8 cellular contexts compared by ENCODE assay signal in genomic region chr6:71289039-71289801, GRCh38. TPM values are rescaled to one million over a fixed set of nuclear protein-coding genes. Genes with fewer than 3 reads are reported as not detected.
A peak's percentile ranks its signal among the peaks of the same experiment; 100 is the strongest.
DNase-seq lines count a peak whose midpoint lies in the region; ATAC-seq lines count a peak whose summit lies in the region.

No MANE protein-coding gene starts in this region.

- POLR2A ChIA-PET in naive thymus-derived CD4-positive, alpha-beta T cell (lab: Charles Lee), result interaction anchor here (0.9 to 1.2 kb wide), 3 partner anchors 11 to 622 kb away, joined by 3 read pairs; partner anchors contain the start of gene SMAP1

- H3K4me1 ChIP-seq in GM23248 (ENCODE audit: insufficient read depth), result peaks cover 32% of the 10 kb centered on the region
- peaks cover 5 to 26% of the 10 kb centered on the region in 2 donors for H3K4me1 ChIP-seq in naive thymus-derived CD4-positive, alpha-beta T cell (ENCODE audit: control insufficient read depth in 2 of 2, insufficient read depth in 2 of 2, low read length in 2 of 2)

- H3K27me3 Mint-ChIP-seq in naive thymus-derived CD4-positive, alpha-beta T cell, result peaks cover 0 to 24% (median 0%) of the 10 kb centered on the region in 5 donors

- H3K4me1 Mint-ChIP-seq in naive thymus-derived CD4-positive, alpha-beta T cell, result peaks cover 29 to 43% (median 35%) of the 10 kb centered on the region in 7 donors

- H4K20me1 ChIP-seq in GM23248 (ENCODE audit: insufficient read depth), result no peaks in the 10 kb centered on the region

- peak overlapping the region; percentile 62 to 88 (median 83) for H3K4me3 Mint-ChIP-seq in naive thymus-derived CD4-positive, alpha-beta T cell

- peaks cover 17% of the 10 kb centered on the region for H3F3A ChIP-seq in GM23248 (ENCODE audit: insufficient read depth)

- peak overlapping the region; percentile 83 for H3K4me3 ChIP-seq in GM23248
- H3K4me3 ChIP-seq in naive thymus-derived CD4-positive, alpha-beta T cell (ENCODE audit: low read length), result peak overlapping the region; percentile 41

- CTCF ChIA-PET in naive thymus-derived CD4-positive, alpha-beta T cell (lab: Charles Lee), result interaction anchor here (1.4 kb wide), 1 partner anchor 62 kb away, joined by 3 read pairs; no protein-coding TSS in a partner anchor

- H3K79me2 ChIP-seq in GM23248 (ENCODE audit: insufficient read depth), result peaks cover 42% of the 10 kb centered on the region

- H3K27ac Mint-ChIP-seq in naive thymus-derived CD4-positive, alpha-beta T cell, result peak overlapping the region in 5 of 9 donors; percentile 15 to 81 (median 63)

- no peak overlapping the region for H3K27ac ChIP-seq in GM23248
- no peak overlapping the region for H3K27ac ChIP-seq in naive thymus-derived CD4-positive, alpha-beta T cell (ENCODE audit: low read depth, low read length)

- no peaks in the 10 kb centered on the region for H3K9me3 ChIP-seq in GM23248 (ENCODE audit: low read depth)
- H3K9me3 ChIP-seq in naive thymus-derived CD4-positive, alpha-beta T cell (ENCODE audit: control insufficient read depth in 2 of 3, low read length in 3 of 3), result no peaks in the 10 kb centered on the region

- peak overlapping the region; percentile 73 for H2AFZ ChIP-seq in GM23248

- WGBS in GM23248 (ENCODE audit: low coverage in 1 of 2, low lambda C conversion rate in 2 of 2, missing lambda C conversion rate in 2 of 2), 2 experiments, result 2 to 4% methylated on average over 38 to 42 of the region's 57 CpGs

- H3K9me3 Mint-ChIP-seq in naive thymus-derived CD4-positive, alpha-beta T cell, result no peaks in the 10 kb centered on the region

- peaks cover 7 to 10% (median 9%) of the 10 kb centered on the region in 5 donors for H3K36me3 Mint-ChIP-seq in naive thymus-derived CD4-positive, alpha-beta T cell

- H3K27me3 ChIP-seq in GM23248 (replicated peaks; ENCODE audit: insufficient read depth), result no peaks in the 10 kb centered on the region
- no peaks in the 10 kb centered on the region for H3K27me3 ChIP-seq in naive thymus-derived CD4-positive, alpha-beta T cell (ENCODE audit: control insufficient read depth in 2 of 2, insufficient read depth in 2 of 2, low read length in 2 of 2)

- DNase-seq in DMS 273 (lab: John Stamatoyannopoulos, UW; ENCODE audit: unreplicated experiment), result peak; percentile 56
- DNase-seq in DMS 273 treated with DMSO at 0.1 percent for 48 hours (lab: John Stamatoyannopoulos, UW), result no peak
- peak; percentile 47 for DNase-seq in GM23248
- peak; percentile 15 for DNase-seq in LHCN-M2 (ENCODE audit: low read depth)
- peak; percentile 25 for DNase-seq in activated CD8-positive, alpha-beta memory T cell treated with anti-CD3 and anti-CD28 coated beads, Interleukin-2, amount 50 U/mL, for 4 hours
- DNase-seq in naive thymus-derived CD4-positive, alpha-beta T cell, result peak; percentile 5 to 44 (median 28)
- no peak for DNase-seq in COR-L47 (lab: John Stamatoyannopoulos, UW)

- in situ Hi-C loops in GM23248 (cut with MboI), result no loop called here

- peak overlapping the region; percentile 78 for H3K9ac ChIP-seq in GM23248

- no peaks in the 10 kb centered on the region for H3K36me3 ChIP-seq in GM23248 (ENCODE audit: low read depth)
- peaks cover 0 to 3% (median 0%) of the 10 kb centered on the region in 3 experiments for H3K36me3 ChIP-seq in naive thymus-derived CD4-positive, alpha-beta T cell (ENCODE audit: control insufficient read depth in 2 of 3, insufficient read depth in 3 of 3, low read length in 3 of 3)

- no peaks in the 10 kb centered on the region for H3K9me2 ChIP-seq in GM23248 (ENCODE audit: insufficient read depth)

- peak overlapping the region; percentile 90 for H3K4me2 ChIP-seq in GM23248 (ENCODE audit: unreplicated experiment)

- peak; percentile 2 for ATAC-seq in esophagus mucosa
- peak; percentile 21 for ATAC-seq in naive thymus-derived CD4-positive, alpha-beta T cell

- intact Hi-C loops in naive thymus-derived CD4-positive, alpha-beta T cell (cut with micrococcal nuclease), result loop anchor here (2.0 to 5.0 kb wide), 6 partner anchors 60 to 1492 kb away; partner anchors contain the start of genes FAM135A (in 2 of the 2), KCNQ5 (in 1 of the 2) and LMBRD1 (in 1 of the 2)

RNA-seq across cellular contexts. Expression of gene OGFRL1, which starts 0.6 kb away (rescaled TPM):
- total RNA-seq in GM23248 (2014; rRNA removed; shearing (Covaris generic)), result 19.9 and 22.5 TPM in 2 replicates
- 7.4 and 8.5 TPM in 2 replicates for polyA plus RNA-seq in GM23248 (2016; fragmentation: Nextera tagmentation; extraction: Ambion mirVana)
- total RNA-seq in LHCN-M2 (2014; rRNA removed) (30.7 and 35.3 TPM in 2 replicates), esophagus mucosa (19.0 TPM)
- 12.0 TPM for polyA plus RNA-seq in LHCN-M2 (2012)
- total RNA-seq in naive thymus-derived CD4-positive, alpha-beta T cell, result 10 to 100 TPM in 2 of 5 experiments, 1 to 10 TPM in 3; 4.3 to 30.4 (median 4.7) TPM
- 1 to 10 TPM in 1 of 2 donors, under 1 TPM in 1; 0.89 to 1.1 TPM for polyA plus RNA-seq in naive thymus-derived CD4-positive, alpha-beta T cell

Comparison
In these comparisons a context has a peak if more than half of its experiments do, and no peak if none do; other contexts are left out.
1. DNase-seq: peak in DMS 273 (single experiment), GM23248 (single experiment), LHCN-M2 (single experiment), activated CD8-positive, alpha-beta memory T cell treated with anti-CD3 and anti-CD28 coated beads, Interleukin-2, amount 50 U/mL, for 4 hours (single experiment) and naive thymus-derived CD4-positive, alpha-beta T cell (9 of 9); none in DMS 273 treated with DMSO at 0.1 percent for 48 hours (single experiment) and COR-L47 (single experiment).